Comparison of ENCODE assay signal across 20 cellular contexts in genomic region chr10:80259405-80259871, GRCh38. TPM values are rescaled to one million over a fixed set of nuclear protein-coding genes. Genes with fewer than 3 reads are reported as not detected.
"Had no signal": no experiment of that assay in that cellular context is flagged by ENCODE, and none has a peak within 500 bp of the region (broad histone marks: within the 10 kb centered on the region; RNA-seq: fewer than 3 reads in every experiment).

No MANE protein-coding gene starts in this region.

- H3K9me3 Mint-ChIP-seq: activated T-cell treated with anti-CD3 and anti-CD28 coated beads, Interleukin-2, amount 50 U/mL, for 24 hours; T-helper 2 cell treated with Interferon-gamma antibody and Interleukin-4, amounts not matched to agents 5 μg/mL and 100 μg/mL, for 36 hours had no signal

- H3K27ac ChIP-seq: cardiac muscle cell, esophagus muscularis mucosa, ovary, sigmoid colon, stomach, thoracic aorta had no signal

- H3K4me1 ChIP-seq: esophagus muscularis mucosa, sigmoid colon, stomach had no signal

- H3K36me3 ChIP-seq: cardiac muscle cell, esophagus muscularis mucosa, ovary, sigmoid colon, stomach, thoracic aorta had no signal

- H3K4me3 Mint-ChIP-seq: activated T-cell treated with anti-CD3 and anti-CD28 coated beads, Interleukin-2, amount 50 U/mL, for 24 hours; T-helper 2 cell treated with Interferon-gamma antibody and Interleukin-4, amounts not matched to agents 5 μg/mL and 100 μg/mL, for 36 hours had no signal

- H3K27me3 ChIP-seq: cardiac muscle cell, ovary, sigmoid colon had no signal

- DNase-seq: activated effector memory CD4-positive, alpha-beta T cell treated with Interleukin-2 at 50 U/mL for 16 hours; activated naive CD4-positive, alpha-beta T cell treated with anti-CD3 and anti-CD28 coated beads, Interleukin-2, amount 50 U/mL, for 16 hours; activated T-cell treated with anti-CD3 and anti-CD28 coated beads, Interleukin-2, amount 50 U/mL, for 24 hours; foreskin melanocyte; head of caudate nucleus; midbrain; ovary; sigmoid colon; stimulated activated CD4-positive, alpha-beta T cell treated with anti-CD3 and anti-CD28 coated beads, Interleukin-1b, Interleukin-23, amount 100 ng/mL, for 48 hours; stomach; SW 1271 had no signal

- H3K27ac Mint-ChIP-seq: activated T-cell treated with anti-CD3 and anti-CD28 coated beads, Interleukin-2, amount 50 U/mL, for 24 hours; T-helper 2 cell treated with Interferon-gamma antibody and Interleukin-4, amounts not matched to agents 5 μg/mL and 100 μg/mL, for 36 hours had no signal

- FAIRE-seq: endometrium, islet of Langerhans had no signal

- H3K4me3 ChIP-seq: cardiac muscle cell, esophagus muscularis mucosa, lung, ovary, sigmoid colon, stomach, thoracic aorta had no signal

RNA-seq across cellular contexts. Expression of gene MAT1A, which starts 30.0 kb away (rescaled TPM):
- total RNA-seq: dermis microvascular lymphatic vessel endothelial cell, esophagus muscularis mucosa, sigmoid colon, stomach, thoracic aorta had no signal
- polyA plus RNA-seq: neural cell had no signal

RNA-seq across cellular contexts. Expression of gene ANXA11, which starts 54.1 kb away (rescaled TPM):
- polyA plus RNA-seq: neural cell had no signal
